In genomic region chr18:49460958-49461601, GRCh38 we compare ENCODE assay signal across 8 cellular contexts. TPM values are rescaled to one million over a fixed set of nuclear protein-coding genes. Genes with fewer than 3 reads are reported as not detected.
A peak's percentile ranks its signal among the peaks of the same experiment; 100 is the strongest.
DNase-seq lines count a peak whose midpoint lies in the region; ATAC-seq, FAIRE-seq and TF ChIP-seq lines count a peak whose summit lies in the region.

No MANE protein-coding gene starts in this region.

- CTCF ChIA-PET in activated naive CD4-positive, alpha-beta T cell treated with anti-CD3 and anti-CD28 coated beads, Interleukin-2, amount 10 ng/mL, durations not matched to agents 7 days and 5 days (lab: Charles Lee) = no interaction called here

- H3K27ac Mint-ChIP-seq in activated naive CD4-positive, alpha-beta T cell treated with anti-CD3 and anti-CD28 coated beads, Interleukin-2, amount 10 ng/mL, durations not matched to agents 7 days and 5 days = peak overlapping the region; percentile 85
- H3K27ac Mint-ChIP-seq in activated T-helper 2 cell treated with anti-CD3 and anti-CD28 coated beads, Interferon-gamma antibody, Interleukin-2, Interleukin-4, amounts not matched to agents 10 μg/mL and 5 μg/mL and 100 μg/mL, durations not matched to agents 14 hours and 24 hours and 36 hours = peak overlapping the region; percentile 84

- TF ChIP-seq CTCF in thyroid gland (IDR thresholded peaks at IDR 0.05) = no peak

- H3K4me3 ChIP-seq in thyroid gland (replicated peaks in 1 of 3) = peak overlapping the region in 2 of 3 donors; percentile 91 to 96

- H3K4me1 Mint-ChIP-seq in activated naive CD4-positive, alpha-beta T cell treated with anti-CD3 and anti-CD28 coated beads, Interleukin-2, amount 10 ng/mL, durations not matched to agents 7 days and 5 days = peaks cover 42% of the 10 kb centered on the region
- H3K4me1 Mint-ChIP-seq in activated T-helper 2 cell treated with anti-CD3 and anti-CD28 coated beads, Interferon-gamma antibody, Interleukin-2, Interleukin-4, amounts not matched to agents 10 μg/mL and 5 μg/mL and 100 μg/mL, durations not matched to agents 14 hours and 24 hours and 36 hours (ENCODE audit: low read depth) = peaks cover 19% of the 10 kb centered on the region

- peaks cover 6 to 12% of the 10 kb centered on the region in 2 donors for H3K4me1 ChIP-seq in thyroid gland

- H3K9me3 ChIP-seq in thyroid gland = no peaks in the 10 kb centered on the region

- H3K27ac ChIP-seq in thyroid gland = peak overlapping the region; percentile 90 to 92 (median 90)

- no peaks in the 10 kb centered on the region for H3K36me3 ChIP-seq in thyroid gland

- 42 to 45% methylated on average over 19 of the region's 19 CpGs for WGBS in thyroid gland, 2 donors

- FAIRE-seq in H54 (lab: Jason Lieb, UNC) = no peak

- intact Hi-C loops in activated T-helper 2 cell treated with anti-CD3 and anti-CD28 coated beads, Interferon-gamma antibody, Interleukin-2, Interleukin-4, amounts not matched to agents 10 μg/mL and 5 μg/mL and 100 μg/mL, durations not matched to agents 14 hours and 24 hours and 36 hours (cut with micrococcal nuclease) = loop anchor here (1.0 kb wide), 2 partner anchors 25 to 31 kb away; partner anchors contain the start of gene RPL17
- intact Hi-C loops in left colon (cut with DNase I, micrococcal nuclease) = no loop called here
- intact Hi-C loops in thyroid gland (cut with DNase I) = no loop called here

- DNase-seq in activated naive CD4-positive, alpha-beta T cell treated with anti-CD3 and anti-CD28 coated beads, Interleukin-2, amount 10 ng/mL, durations not matched to agents 7 days and 5 days = no peak
- no peak for DNase-seq in activated naive CD4-positive, alpha-beta T cell treated with Interleukin-2 at 50 U/mL for 16 hours
- no peak for DNase-seq in activated T-helper 2 cell treated with anti-CD3 and anti-CD28 coated beads, Interferon-gamma antibody, Interleukin-2, Interleukin-4, amounts not matched to agents 10 μg/mL and 5 μg/mL and 100 μg/mL, durations not matched to agents 14 hours and 24 hours and 36 hours (ENCODE audit: low spot score)
- DNase-seq in left colon (peak in 1 of 2 donors; percentile 21), thyroid gland (peak; percentile 16 to 25), superior temporal gyrus (ENCODE audit: extremely low spot score) (no peak), H54 (ENCODE audit: insufficient read length, low spot score) (no peak), dedifferentiated amniotic fluid mesenchymal stem cell (ENCODE audit: extremely low spot score) (no peak)

- no peaks in the 10 kb centered on the region for H3K27me3 ChIP-seq in thyroid gland

- H3K4me3 Mint-ChIP-seq in activated naive CD4-positive, alpha-beta T cell treated with anti-CD3 and anti-CD28 coated beads, Interleukin-2, amount 10 ng/mL, durations not matched to agents 7 days and 5 days = peak overlapping the region; percentile 88
- peak overlapping the region; percentile 84 for H3K4me3 Mint-ChIP-seq in activated T-helper 2 cell treated with anti-CD3 and anti-CD28 coated beads, Interferon-gamma antibody, Interleukin-2, Interleukin-4, amounts not matched to agents 10 μg/mL and 5 μg/mL and 100 μg/mL, durations not matched to agents 14 hours and 24 hours and 36 hours (ENCODE audit: low read depth)

- peak; percentile 8 for ATAC-seq in left colon

- no peaks in the 10 kb centered on the region for H3K9me3 Mint-ChIP-seq in activated naive CD4-positive, alpha-beta T cell treated with anti-CD3 and anti-CD28 coated beads, Interleukin-2, amount 10 ng/mL, durations not matched to agents 7 days and 5 days
- no peaks in the 10 kb centered on the region for H3K9me3 Mint-ChIP-seq in activated T-helper 2 cell treated with anti-CD3 and anti-CD28 coated beads, Interferon-gamma antibody, Interleukin-2, Interleukin-4, amounts not matched to agents 10 μg/mL and 5 μg/mL and 100 μg/mL, durations not matched to agents 14 hours and 24 hours and 36 hours

- H3K27me3 Mint-ChIP-seq in activated naive CD4-positive, alpha-beta T cell treated with anti-CD3 and anti-CD28 coated beads, Interleukin-2, amount 10 ng/mL, durations not matched to agents 7 days and 5 days = peaks cover 17% of the 10 kb centered on the region
- H3K27me3 Mint-ChIP-seq in activated T-helper 2 cell treated with anti-CD3 and anti-CD28 coated beads, Interferon-gamma antibody, Interleukin-2, Interleukin-4, amounts not matched to agents 10 μg/mL and 5 μg/mL and 100 μg/mL, durations not matched to agents 14 hours and 24 hours and 36 hours (ENCODE audit: low read depth) = peaks cover 4% of the 10 kb centered on the region

- peaks cover 12% of the 10 kb centered on the region for H3K36me3 Mint-ChIP-seq in activated naive CD4-positive, alpha-beta T cell treated with anti-CD3 and anti-CD28 coated beads, Interleukin-2, amount 10 ng/mL, durations not matched to agents 7 days and 5 days
- H3K36me3 Mint-ChIP-seq in activated T-helper 2 cell treated with anti-CD3 and anti-CD28 coated beads, Interferon-gamma antibody, Interleukin-2, Interleukin-4, amounts not matched to agents 10 μg/mL and 5 μg/mL and 100 μg/mL, durations not matched to agents 14 hours and 24 hours and 36 hours (ENCODE audit: low read depth) = peaks cover 3% of the 10 kb centered on the region

- no peak for TF ChIP-seq POLR2A in thyroid gland (IDR thresholded peaks at IDR 0.05)
- no peak for TF ChIP-seq POLR2A in H54 (IDR thresholded peaks at IDR 0.05; ENCODE audit: low read depth, low read length)

RNA-seq across cellular contexts. Expression of gene DYM, which starts 0.6 kb away (rescaled TPM):
- total RNA-seq in activated T-helper 2 cell treated with anti-CD3 and anti-CD28 coated beads, Interferon-gamma antibody, Interleukin-2, Interleukin-4, amounts not matched to agents 10 μg/mL and 5 μg/mL and 100 μg/mL, durations not matched to agents 14 hours and 24 hours and 36 hours = 62.7 and 63.3 TPM in 2 replicates
- total RNA-seq in left colon (10 to 100 TPM; 44.5 to 45.6 TPM), thyroid gland (100 to 1,000 TPM; 103 to 136 (median 112) TPM)

RNA-seq across cellular contexts. Expression of gene C18orf32, which starts 26.0 kb away (rescaled TPM):
- total RNA-seq in activated T-helper 2 cell treated with anti-CD3 and anti-CD28 coated beads, Interferon-gamma antibody, Interleukin-2, Interleukin-4, amounts not matched to agents 10 μg/mL and 5 μg/mL and 100 μg/mL, durations not matched to agents 14 hours and 24 hours and 36 hours = 21.7 and 22.6 TPM in 2 replicates
- total RNA-seq in left colon (10 to 100 TPM; 63.1 to 73.1 TPM), thyroid gland (10 to 100 TPM; 42.7 to 85.6 (median 65.0) TPM)

RNA-seq across cellular contexts. Expression of gene RPL17, which starts 31.2 kb away (rescaled TPM):
- total RNA-seq in activated T-helper 2 cell treated with anti-CD3 and anti-CD28 coated beads, Interferon-gamma antibody, Interleukin-2, Interleukin-4, amounts not matched to agents 10 μg/mL and 5 μg/mL and 100 μg/mL, durations not matched to agents 14 hours and 24 hours and 36 hours = 1,996 and 2,012 TPM in 2 replicates
- total RNA-seq in left colon = 1,000 to 10,000 TPM; 1,058 to 1,105 TPM
- 1,000 to 10,000 TPM; 1,085 to 2,686 (median 1,511) TPM for total RNA-seq in thyroid gland

Comparison
In these comparisons a context has a peak if more than half of its experiments do, and no peak if none do; other contexts are left out.
1. DNase-seq: peak in thyroid gland (2 of 2); none in activated naive CD4-positive, alpha-beta T cell treated with anti-CD3 and anti-CD28 coated beads, Interleukin-2, amount 10 ng/mL, durations not matched to agents 7 days and 5 days (single experiment), activated naive CD4-positive, alpha-beta T cell treated with Interleukin-2 at 50 U/mL for 16 hours (single experiment), activated T-helper 2 cell treated with anti-CD3 and anti-CD28 coated beads, Interferon-gamma antibody, Interleukin-2, Interleukin-4, amounts not matched to agents 10 μg/mL and 5 μg/mL and 100 μg/mL, durations not matched to agents 14 hours and 24 hours and 36 hours (single experiment), superior temporal gyrus (single experiment), H54 (single experiment) and dedifferentiated amniotic fluid mesenchymal stem cell (single experiment).